14 cellular contexts compared by ENCODE assay signal in genomic region chr1:59333626-59334277, GRCh38. TPM values are rescaled to one million over a fixed set of nuclear protein-coding genes. Genes with fewer than 3 reads are reported as not detected.
DNase-seq lines count a peak whose midpoint lies in the region; ATAC-seq lines count a peak whose summit lies in the region.
"Had no signal": no experiment of that assay in that cellular context is flagged by ENCODE, and none has a peak within 500 bp of the region (broad histone marks: within the 10 kb centered on the region; RNA-seq: fewer than 3 reads in every experiment).

No MANE protein-coding gene starts in this region.

- peaks cover 7 to 20% of the 10 kb centered on the region in 2 experiments for H3K4me1 ChIP-seq in trophoblast cell (ENCODE audit: control insufficient read depth in 1 of 2, insufficient read depth in 2 of 2, low read length in 2 of 2)
- H3K4me1 ChIP-seq: lower lobe of right lung had no signal

- H3K4me3 ChIP-seq in trophoblast cell (ENCODE audit: low read depth, low read length): no peak overlapping the region
- H3K4me3 ChIP-seq: lower lobe of right lung had no signal

- no peak overlapping the region for H3K4ac ChIP-seq in trophoblast cell (ENCODE audit: low read depth, low read length)

- DNase-seq in activated T-cell treated with anti-CD3 and anti-CD28 coated beads, Interleukin-2, amount 50 U/mL, for 48 hours: peak; percentile 20 to 27
- DNase-seq in activated T-cell treated with anti-CD3 and anti-CD28 coated beads, Interleukin-2, amount 50 U/mL, for 1 hour: no peak
- DNase-seq in RPMI7951 (ENCODE audit: low read depth) (peak; percentile 48), dermis blood vessel endothelial cell (peak; percentile 33), trophoblast cell (peak; percentile 87 to 95)
- DNase-seq in effector CD4-positive, alpha-beta T cell: no peak
- DNase-seq: activated CD8-positive, alpha-beta memory T cell treated with anti-CD3 and anti-CD28 coated beads for 24 hours; aorta; endodermal cell; lower lobe of right lung; NCI-H187; stimulated activated CD8-positive, alpha-beta memory T cell treated with anti-CD3 and anti-CD28 coated beads, Interleukin-4, amount 100 ng/mL, for 48 hours had no signal

- H3K36me3 ChIP-seq in trophoblast cell (ENCODE audit: control insufficient read depth in 1 of 2, insufficient read depth in 2 of 2, low read length in 2 of 2): no peaks in the 10 kb centered on the region
- H3K36me3 ChIP-seq: lower lobe of right lung had no signal

- H3K14ac ChIP-seq in trophoblast cell (ENCODE audit: low read length): peak overlapping the region; percentile 28

- no peak overlapping the region for H3K4me2 ChIP-seq in trophoblast cell (ENCODE audit: low read length)

- no peak overlapping the region for H3K23ac ChIP-seq in trophoblast cell (ENCODE audit: low read length)

- peak overlapping the region; percentile 4 for H4K91ac ChIP-seq in trophoblast cell (ENCODE audit: low read depth, low read length)

- peaks cover 28% of the 10 kb centered on the region for H3K79me1 ChIP-seq in trophoblast cell (ENCODE audit: low read length)

- H4K12ac ChIP-seq in trophoblast cell (ENCODE audit: low read depth, low read length): no peak overlapping the region

- H3K27me3 ChIP-seq in trophoblast cell (ENCODE audit: insufficient read depth, low read length): no peaks in the 10 kb centered on the region

- peak overlapping the region; percentile 46 for H3K18ac ChIP-seq in trophoblast cell (ENCODE audit: low read length)

- peak overlapping the region; percentile 42 for H2BK12ac ChIP-seq in trophoblast cell (ENCODE audit: low read length)

- H2BK5ac ChIP-seq in trophoblast cell (ENCODE audit: low read depth, low read length, poor library complexity): no peak overlapping the region

- H3K79me2 ChIP-seq in trophoblast cell (ENCODE audit: control insufficient read depth, insufficient read depth, low read length, poor library complexity): peaks cover 1% of the 10 kb centered on the region

- H4K8ac ChIP-seq in trophoblast cell (ENCODE audit: low read depth, low read length): peak overlapping the region; percentile 7

- WGBS in trophoblast cell (ENCODE audit: extremely low coverage, insufficient coverage, insufficient read length): no CpG with 5 or more reads among the region's 3 CpGs

- H3K9ac ChIP-seq in trophoblast cell (ENCODE audit: low read length): no peak overlapping the region

- H3K27ac ChIP-seq in trophoblast cell (ENCODE audit: low read depth, low read length): peak overlapping the region; percentile 97
- H3K27ac ChIP-seq: lower lobe of right lung had no signal

- H3K9me3 ChIP-seq in trophoblast cell (ENCODE audit: insufficient read depth, low read depth, low read length): no peaks in the 10 kb centered on the region
- H3K9me3 ChIP-seq: lower lobe of right lung had no signal

- no peak overlapping the region for H2AFZ ChIP-seq in trophoblast cell (ENCODE audit: insufficient read depth, low read length, poor library complexity)

- no peak overlapping the region for H2AK5ac ChIP-seq in trophoblast cell (ENCODE audit: low read length)

- peak overlapping the region; percentile 57 for H2BK120ac ChIP-seq in trophoblast cell (ENCODE audit: insufficient read depth, low read length, poor library complexity)

- no peak for ATAC-seq in GM19395 (IDR thresholded peaks at IDR 0.05; ENCODE audit: unreplicated experiment)
- ATAC-seq in GM18511 (IDR thresholded peaks at IDR 0.05; ENCODE audit: unreplicated experiment): no peak
- ATAC-seq: lower lobe of right lung had no signal

RNA-seq across cellular contexts. Expression of gene FGGY, which starts 36.9 kb away (rescaled TPM):
- 6.8 and 7.2 TPM in 2 replicates for total RNA-seq in RPMI7951 (2014; rRNA removed; shearing (Covaris generic))
- total RNA-seq in dermis blood vessel endothelial cell: 6.5 and 7.3 TPM in 2 replicates
- 6.0 and 6.2 TPM in 2 replicates for polyA plus RNA-seq in trophoblast cell (2013)

Comparison
In these comparisons a context has a peak if more than half of its experiments do, and no peak if none do; other contexts are left out.
1. DNase-seq: peak in activated T-cell treated with anti-CD3 and anti-CD28 coated beads, Interleukin-2, amount 50 U/mL, for 48 hours (2 of 2), RPMI7951 (single experiment), dermis blood vessel endothelial cell (single experiment) and trophoblast cell (2 of 2); none in activated T-cell treated with anti-CD3 and anti-CD28 coated beads, Interleukin-2, amount 50 U/mL, for 1 hour (single experiment) and effector CD4-positive, alpha-beta T cell (single experiment).